In the genomic region with DNA sequence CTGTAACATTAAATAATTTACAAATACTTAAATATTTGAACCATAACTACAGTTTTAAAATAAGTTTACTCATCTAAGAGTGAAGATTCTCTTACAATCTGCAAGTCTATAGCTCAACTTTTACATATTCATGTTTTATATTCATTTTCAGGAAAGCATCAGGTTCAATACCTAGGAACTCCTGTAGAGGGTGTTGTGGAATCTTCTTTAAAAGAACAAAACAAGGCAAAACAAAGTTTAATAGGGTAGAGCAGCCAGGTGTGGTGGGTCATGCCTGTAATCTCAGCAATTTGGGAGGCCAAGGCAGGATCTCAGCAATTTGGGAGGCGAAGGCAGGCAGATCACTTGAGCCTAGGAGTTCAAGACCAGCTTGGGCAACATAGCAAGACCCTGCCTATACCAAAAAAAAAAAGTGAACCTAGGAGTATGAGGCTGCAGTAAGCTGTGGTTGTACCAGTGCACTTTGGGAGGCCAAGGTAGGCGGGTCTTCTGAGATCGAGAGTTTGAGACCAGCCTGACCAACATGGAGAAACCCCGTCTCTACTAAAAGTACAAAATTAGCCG, we compare ENCODE assay signal across 1 cellular context.
TF ChIP-seq lines count a peak whose summit lies in the region.

No MANE protein-coding gene starts in this region.

TF ChIP-seq in H1, 55 proteins besides CTCF, POLR2A, EP300 and RAD21 (continued from another document):
- TF ChIP-seq, protein P1, sequence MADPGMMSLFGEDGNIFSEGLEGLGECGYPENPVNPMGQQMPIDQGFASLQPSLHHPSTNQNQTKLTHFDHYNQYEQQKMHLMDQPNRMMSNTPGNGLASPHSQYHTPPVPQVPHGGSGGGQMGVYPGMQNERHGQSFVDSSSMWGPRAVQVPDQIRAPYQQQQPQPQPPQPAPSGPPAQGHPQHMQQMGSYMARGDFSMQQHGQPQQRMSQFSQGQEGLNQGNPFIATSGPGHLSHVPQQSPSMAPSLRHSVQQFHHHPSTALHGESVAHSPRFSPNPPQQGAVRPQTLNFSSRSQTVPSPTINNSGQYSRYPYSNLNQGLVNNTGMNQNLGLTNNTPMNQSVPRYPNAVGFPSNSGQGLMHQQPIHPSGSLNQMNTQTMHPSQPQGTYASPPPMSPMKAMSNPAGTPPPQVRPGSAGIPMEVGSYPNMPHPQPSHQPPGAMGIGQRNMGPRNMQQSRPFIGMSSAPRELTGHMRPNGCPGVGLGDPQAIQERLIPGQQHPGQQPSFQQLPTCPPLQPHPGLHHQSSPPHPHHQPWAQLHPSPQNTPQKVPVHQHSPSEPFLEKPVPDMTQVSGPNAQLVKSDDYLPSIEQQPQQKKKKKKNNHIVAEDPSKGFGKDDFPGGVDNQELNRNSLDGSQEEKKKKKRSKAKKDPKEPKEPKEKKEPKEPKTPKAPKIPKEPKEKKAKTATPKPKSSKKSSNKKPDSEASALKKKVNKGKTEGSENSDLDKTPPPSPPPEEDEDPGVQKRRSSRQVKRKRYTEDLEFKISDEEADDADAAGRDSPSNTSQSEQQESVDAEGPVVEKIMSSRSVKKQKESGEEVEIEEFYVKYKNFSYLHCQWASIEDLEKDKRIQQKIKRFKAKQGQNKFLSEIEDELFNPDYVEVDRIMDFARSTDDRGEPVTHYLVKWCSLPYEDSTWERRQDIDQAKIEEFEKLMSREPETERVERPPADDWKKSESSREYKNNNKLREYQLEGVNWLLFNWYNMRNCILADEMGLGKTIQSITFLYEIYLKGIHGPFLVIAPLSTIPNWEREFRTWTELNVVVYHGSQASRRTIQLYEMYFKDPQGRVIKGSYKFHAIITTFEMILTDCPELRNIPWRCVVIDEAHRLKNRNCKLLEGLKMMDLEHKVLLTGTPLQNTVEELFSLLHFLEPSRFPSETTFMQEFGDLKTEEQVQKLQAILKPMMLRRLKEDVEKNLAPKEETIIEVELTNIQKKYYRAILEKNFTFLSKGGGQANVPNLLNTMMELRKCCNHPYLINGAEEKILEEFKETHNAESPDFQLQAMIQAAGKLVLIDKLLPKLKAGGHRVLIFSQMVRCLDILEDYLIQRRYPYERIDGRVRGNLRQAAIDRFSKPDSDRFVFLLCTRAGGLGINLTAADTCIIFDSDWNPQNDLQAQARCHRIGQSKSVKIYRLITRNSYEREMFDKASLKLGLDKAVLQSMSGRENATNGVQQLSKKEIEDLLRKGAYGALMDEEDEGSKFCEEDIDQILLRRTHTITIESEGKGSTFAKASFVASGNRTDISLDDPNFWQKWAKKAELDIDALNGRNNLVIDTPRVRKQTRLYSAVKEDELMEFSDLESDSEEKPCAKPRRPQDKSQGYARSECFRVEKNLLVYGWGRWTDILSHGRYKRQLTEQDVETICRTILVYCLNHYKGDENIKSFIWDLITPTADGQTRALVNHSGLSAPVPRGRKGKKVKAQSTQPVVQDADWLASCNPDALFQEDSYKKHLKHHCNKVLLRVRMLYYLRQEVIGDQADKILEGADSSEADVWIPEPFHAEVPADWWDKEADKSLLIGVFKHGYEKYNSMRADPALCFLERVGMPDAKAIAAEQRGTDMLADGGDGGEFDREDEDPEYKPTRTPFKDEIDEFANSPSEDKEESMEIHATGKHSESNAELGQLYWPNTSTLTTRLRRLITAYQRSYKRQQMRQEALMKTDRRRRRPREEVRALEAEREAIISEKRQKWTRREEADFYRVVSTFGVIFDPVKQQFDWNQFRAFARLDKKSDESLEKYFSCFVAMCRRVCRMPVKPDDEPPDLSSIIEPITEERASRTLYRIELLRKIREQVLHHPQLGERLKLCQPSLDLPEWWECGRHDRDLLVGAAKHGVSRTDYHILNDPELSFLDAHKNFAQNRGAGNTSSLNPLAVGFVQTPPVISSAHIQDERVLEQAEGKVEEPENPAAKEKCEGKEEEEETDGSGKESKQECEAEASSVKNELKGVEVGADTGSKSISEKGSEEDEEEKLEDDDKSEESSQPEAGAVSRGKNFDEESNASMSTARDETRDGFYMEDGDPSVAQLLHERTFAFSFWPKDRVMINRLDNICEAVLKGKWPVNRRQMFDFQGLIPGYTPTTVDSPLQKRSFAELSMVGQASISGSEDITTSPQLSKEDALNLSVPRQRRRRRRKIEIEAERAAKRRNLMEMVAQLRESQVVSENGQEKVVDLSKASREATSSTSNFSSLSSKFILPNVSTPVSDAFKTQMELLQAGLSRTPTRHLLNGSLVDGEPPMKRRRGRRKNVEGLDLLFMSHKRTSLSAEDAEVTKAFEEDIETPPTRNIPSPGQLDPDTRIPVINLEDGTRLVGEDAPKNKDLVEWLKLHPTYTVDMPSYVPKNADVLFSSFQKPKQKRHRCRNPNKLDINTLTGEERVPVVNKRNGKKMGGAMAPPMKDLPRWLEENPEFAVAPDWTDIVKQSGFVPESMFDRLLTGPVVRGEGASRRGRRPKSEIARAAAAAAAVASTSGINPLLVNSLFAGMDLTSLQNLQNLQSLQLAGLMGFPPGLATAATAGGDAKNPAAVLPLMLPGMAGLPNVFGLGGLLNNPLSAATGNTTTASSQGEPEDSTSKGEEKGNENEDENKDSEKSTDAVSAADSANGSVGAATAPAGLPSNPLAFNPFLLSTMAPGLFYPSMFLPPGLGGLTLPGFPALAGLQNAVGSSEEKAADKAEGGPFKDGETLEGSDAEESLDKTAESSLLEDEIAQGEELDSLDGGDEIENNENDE (IDR thresholded peaks at IDR 0.05; ENCODE audit: insufficient replicate concordance, low read length): peak; percentile 24
- TF ChIP-seq KDM1A (IDR thresholded peaks at IDR 0.05; ENCODE audit: borderline replicate concordance, low read length) (no peak), TCF12 (IDR thresholded peaks at IDR 0.05; ENCODE audit: low read depth, low read length) (no peak), PHF8 (conservative IDR thresholded peaks at IDR 0.05; ENCODE audit: low read depth, low read length) (no peak)
- TF ChIP-seq, protein P2, sequence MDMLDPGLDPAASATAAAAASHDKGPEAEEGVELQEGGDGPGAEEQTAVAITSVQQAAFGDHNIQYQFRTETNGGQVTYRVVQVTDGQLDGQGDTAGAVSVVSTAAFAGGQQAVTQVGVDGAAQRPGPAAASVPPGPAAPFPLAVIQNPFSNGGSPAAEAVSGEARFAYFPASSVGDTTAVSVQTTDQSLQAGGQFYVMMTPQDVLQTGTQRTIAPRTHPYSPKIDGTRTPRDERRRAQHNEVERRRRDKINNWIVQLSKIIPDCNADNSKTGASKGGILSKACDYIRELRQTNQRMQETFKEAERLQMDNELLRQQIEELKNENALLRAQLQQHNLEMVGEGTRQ (IDR thresholded peaks at IDR 0.05; ENCODE audit: low read length): no peak
